In genomic region chr20:6122873-6123649, GRCh38 we compare ENCODE assay signal across 8 cellular contexts. TPM values are rescaled to one million over a fixed set of nuclear protein-coding genes. Genes with fewer than 3 reads are reported as not detected.
DNase-seq lines count a peak whose midpoint lies in the region; ATAC-seq and TF ChIP-seq lines count a peak whose summit lies in the region.

A gene with protein sequence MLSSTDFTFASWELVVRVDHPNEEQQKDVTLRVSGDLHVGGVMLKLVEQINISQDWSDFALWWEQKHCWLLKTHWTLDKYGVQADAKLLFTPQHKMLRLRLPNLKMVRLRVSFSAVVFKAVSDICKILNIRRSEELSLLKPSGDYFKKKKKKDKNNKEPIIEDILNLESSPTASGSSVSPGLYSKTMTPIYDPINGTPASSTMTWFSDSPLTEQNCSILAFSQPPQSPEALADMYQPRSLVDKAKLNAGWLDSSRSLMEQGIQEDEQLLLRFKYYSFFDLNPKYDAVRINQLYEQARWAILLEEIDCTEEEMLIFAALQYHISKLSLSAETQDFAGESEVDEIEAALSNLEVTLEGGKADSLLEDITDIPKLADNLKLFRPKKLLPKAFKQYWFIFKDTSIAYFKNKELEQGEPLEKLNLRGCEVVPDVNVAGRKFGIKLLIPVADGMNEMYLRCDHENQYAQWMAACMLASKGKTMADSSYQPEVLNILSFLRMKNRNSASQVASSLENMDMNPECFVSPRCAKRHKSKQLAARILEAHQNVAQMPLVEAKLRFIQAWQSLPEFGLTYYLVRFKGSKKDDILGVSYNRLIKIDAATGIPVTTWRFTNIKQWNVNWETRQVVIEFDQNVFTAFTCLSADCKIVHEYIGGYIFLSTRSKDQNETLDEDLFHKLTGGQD (minus strand): TSS chr20:6123030. CDS start chr20:6119554, 3,476 bp downstream.

- H3K4me3 Mint-ChIP-seq in WTC11 = peak within 1 kb of the TSS; percentile 74

- H3K4me1 Mint-ChIP-seq in WTC11 = peaks cover 45% of the 10 kb centered on the region

- H3K9me3 Mint-ChIP-seq in WTC11 = peaks cover 1% of the 10 kb centered on the region; the same call in 1 of the 2 replicates

- peak; percentile 77 for DNase-seq in DMS53 treated with DMSO at 0.1 percent for 48 hours (lab: John Stamatoyannopoulos, UW; ENCODE audit: unreplicated experiment)
- peak; percentile 73 for DNase-seq in GOT3 (lab: John Stamatoyannopoulos, UW)
- peak; percentile 24 for DNase-seq in NCI-H128 (lab: John Stamatoyannopoulos, UW; ENCODE audit: unreplicated experiment)
- peak; percentile 71 for DNase-seq in WTC11 (ENCODE audit: low spot score)

- no peaks in the 10 kb centered on the region for H3K27me3 ChIP-seq in esophagus (ENCODE audit: control insufficient read depth in 1 of 2, insufficient read depth in 2 of 2, low read length in 2 of 2)
- peaks cover 0 to 11% of the 10 kb centered on the region in 2 donors for H3K27me3 ChIP-seq in muscle layer of colon (ENCODE audit: control insufficient read depth in 1 of 2, insufficient read depth in 2 of 2, low read length in 2 of 2)
- H3K27me3 ChIP-seq in thymus (ENCODE audit: control insufficient read depth, insufficient read depth) = peaks cover 21% of the 10 kb centered on the region

- no peak for TF ChIP-seq CTCF in WTC11 (IDR thresholded peaks at IDR 0.05)

- H3K9me3 ChIP-seq in esophagus (ENCODE audit: control insufficient read depth in 2 of 2, insufficient read depth in 1 of 2, low read depth in 1 of 2, low read length in 1 of 2) (no peaks in the 10 kb centered on the region), muscle layer of colon (ENCODE audit: low read length) (no peaks in the 10 kb centered on the region), thymus (ENCODE audit: control insufficient read depth) (no peaks in the 10 kb centered on the region)

- H3K36me3 ChIP-seq in esophagus (ENCODE audit: control insufficient read depth in 2 of 2, insufficient read depth in 2 of 2, low read length in 1 of 2) (peaks cover 0 to 3% of the 10 kb centered on the region in 2 donors), muscle layer of colon (ENCODE audit: insufficient read depth, low read length) (no peaks in the 10 kb centered on the region), thymus (ENCODE audit: control insufficient read depth, insufficient read depth) (no peaks in the 10 kb centered on the region)

- ATAC-seq in WTC11 (peak; percentile 76), GM19328 (IDR thresholded peaks at IDR 0.05; ENCODE audit: unreplicated experiment) (no peak)

- H3K27ac Mint-ChIP-seq in WTC11 = peak within 1 kb of the TSS; percentile 95

- H3K27ac ChIP-seq in esophagus (ENCODE audit: low read depth in 2 of 2, low read length in 1 of 2) = peak within 1 kb of the TSS; percentile 94 to 95
- H3K27ac ChIP-seq in muscle layer of colon (ENCODE audit: low read depth, low read length) = no peak within 1 kb of the TSS
- H3K27ac ChIP-seq in thymus (ENCODE audit: low read depth) = peak within 1 kb of the TSS; percentile 69

- peak within 1 kb of the TSS; percentile 62 to 78 for H3K4me3 ChIP-seq in esophagus (ENCODE audit: low read depth in 1 of 2, low read length in 2 of 2)
- peak within 1 kb of the TSS; percentile 51 to 67 for H3K4me3 ChIP-seq in muscle layer of colon (ENCODE audit: low read depth in 1 of 2, low read length in 2 of 2)
- peak within 1 kb of the TSS; percentile 25 for H3K4me3 ChIP-seq in thymus (ENCODE audit: low read length)

- WGBS in esophagus, 2 donors = 4% methylated on average over 47 to 55 of the region's 55 CpGs
- 7% methylated on average over 55 of the region's 55 CpGs for WGBS in thymus

- CTCF ChIA-PET in WTC11 (lab: Charles Lee) = no interaction called here

- POLR2A ChIA-PET in WTC11 (lab: Charles Lee) = no interaction called here

- H3K9ac ChIP-seq in muscle layer of colon (ENCODE audit: low read length) = no peak within 1 kb of the TSS

- H3K4me1 ChIP-seq in esophagus (ENCODE audit: control insufficient read depth in 2 of 2, insufficient read depth in 2 of 2, low read length in 1 of 2) (peaks cover 0 to 3% of the 10 kb centered on the region in 2 donors), muscle layer of colon (ENCODE audit: insufficient read depth, low read length) (peaks cover 4% of the 10 kb centered on the region), thymus (ENCODE audit: control insufficient read depth, insufficient read depth, low read length) (no peaks in the 10 kb centered on the region)

- H3K27me3 Mint-ChIP-seq in WTC11 (ENCODE audit: low read depth) = peaks cover 10% of the 10 kb centered on the region

- peaks cover 14% of the 10 kb centered on the region for H3K36me3 Mint-ChIP-seq in WTC11

TF ChIP-seq in WTC11, 78 proteins besides CTCF, POLR2A, EP300 and RAD21 (continues in another document):
- TF ChIP-seq, protein P1, sequence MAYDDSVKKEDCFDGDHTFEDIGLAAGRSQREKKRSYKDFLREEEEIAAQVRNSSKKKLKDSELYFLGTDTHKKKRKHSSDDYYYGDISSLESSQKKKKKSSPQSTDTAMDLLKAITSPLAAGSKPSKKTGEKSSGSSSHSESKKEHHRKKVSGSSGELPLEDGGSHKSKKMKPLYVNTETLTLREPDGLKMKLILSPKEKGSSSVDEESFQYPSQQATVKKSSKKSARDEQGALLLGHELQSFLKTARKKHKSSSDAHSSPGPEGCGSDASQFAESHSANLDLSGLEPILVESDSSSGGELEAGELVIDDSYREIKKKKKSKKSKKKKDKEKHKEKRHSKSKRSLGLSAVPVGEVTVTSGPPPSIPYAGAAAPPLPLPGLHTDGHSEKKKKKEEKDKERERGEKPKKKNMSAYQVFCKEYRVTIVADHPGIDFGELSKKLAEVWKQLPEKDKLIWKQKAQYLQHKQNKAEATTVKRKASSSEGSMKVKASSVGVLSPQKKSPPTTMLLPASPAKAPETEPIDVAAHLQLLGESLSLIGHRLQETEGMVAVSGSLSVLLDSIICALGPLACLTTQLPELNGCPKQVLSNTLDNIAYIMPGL (CRISPR knock-in tag; IDR thresholded peaks at IDR 0.05) = peak; percentile 70; the same call in 1 of the 2 replicates
- TF ChIP-seq FOXJ3 (CRISPR knock-in tag; IDR thresholded peaks at IDR 0.05; ENCODE audit: borderline replicate concordance) (no peak), NR1H2 (CRISPR knock-in tag; IDR thresholded peaks at IDR 0.05) (no peak), NFE2L1 (CRISPR knock-in tag; IDR thresholded peaks at IDR 0.05) (0 out of 2 replicates have a peak, but pooled peaks have one; percentile 35), SOX15 (CRISPR knock-in tag; IDR thresholded peaks at IDR 0.05) (no peak), ZSCAN18 (CRISPR knock-in tag; IDR thresholded peaks at IDR 0.05) (no peak), NFYB (CRISPR knock-in tag; conservative IDR thresholded peaks at IDR 0.05; ENCODE audit: low read depth) (no peak), GRHL2 (CRISPR knock-in tag; IDR thresholded peaks at IDR 0.05; ENCODE audit: insufficient replicate concordance, severe bottlenecking) (no peak), KAT7 (CRISPR knock-in tag; IDR thresholded peaks at IDR 0.05; ENCODE audit: borderline replicate concordance) (no peak), JAZF1 (CRISPR knock-in tag; IDR thresholded peaks at IDR 0.05) (no peak), SMAD3 (CRISPR knock-in tag; IDR thresholded peaks at IDR 0.05; ENCODE audit: borderline replicate concordance) (no peak), ZNF317 (CRISPR knock-in tag; IDR thresholded peaks at IDR 0.05; ENCODE audit: borderline replicate concordance, low read depth) (no peak; the same call in 1 of the 2 replicates)
- TF ChIP-seq, protein P2, sequence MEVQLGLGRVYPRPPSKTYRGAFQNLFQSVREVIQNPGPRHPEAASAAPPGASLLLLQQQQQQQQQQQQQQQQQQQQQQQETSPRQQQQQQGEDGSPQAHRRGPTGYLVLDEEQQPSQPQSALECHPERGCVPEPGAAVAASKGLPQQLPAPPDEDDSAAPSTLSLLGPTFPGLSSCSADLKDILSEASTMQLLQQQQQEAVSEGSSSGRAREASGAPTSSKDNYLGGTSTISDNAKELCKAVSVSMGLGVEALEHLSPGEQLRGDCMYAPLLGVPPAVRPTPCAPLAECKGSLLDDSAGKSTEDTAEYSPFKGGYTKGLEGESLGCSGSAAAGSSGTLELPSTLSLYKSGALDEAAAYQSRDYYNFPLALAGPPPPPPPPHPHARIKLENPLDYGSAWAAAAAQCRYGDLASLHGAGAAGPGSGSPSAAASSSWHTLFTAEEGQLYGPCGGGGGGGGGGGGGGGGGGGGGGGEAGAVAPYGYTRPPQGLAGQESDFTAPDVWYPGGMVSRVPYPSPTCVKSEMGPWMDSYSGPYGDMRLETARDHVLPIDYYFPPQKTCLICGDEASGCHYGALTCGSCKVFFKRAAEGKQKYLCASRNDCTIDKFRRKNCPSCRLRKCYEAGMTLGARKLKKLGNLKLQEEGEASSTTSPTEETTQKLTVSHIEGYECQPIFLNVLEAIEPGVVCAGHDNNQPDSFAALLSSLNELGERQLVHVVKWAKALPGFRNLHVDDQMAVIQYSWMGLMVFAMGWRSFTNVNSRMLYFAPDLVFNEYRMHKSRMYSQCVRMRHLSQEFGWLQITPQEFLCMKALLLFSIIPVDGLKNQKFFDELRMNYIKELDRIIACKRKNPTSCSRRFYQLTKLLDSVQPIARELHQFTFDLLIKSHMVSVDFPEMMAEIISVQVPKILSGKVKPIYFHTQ (CRISPR knock-in tag; IDR thresholded peaks at IDR 0.05) = no peak
- TF ChIP-seq, protein P3, sequence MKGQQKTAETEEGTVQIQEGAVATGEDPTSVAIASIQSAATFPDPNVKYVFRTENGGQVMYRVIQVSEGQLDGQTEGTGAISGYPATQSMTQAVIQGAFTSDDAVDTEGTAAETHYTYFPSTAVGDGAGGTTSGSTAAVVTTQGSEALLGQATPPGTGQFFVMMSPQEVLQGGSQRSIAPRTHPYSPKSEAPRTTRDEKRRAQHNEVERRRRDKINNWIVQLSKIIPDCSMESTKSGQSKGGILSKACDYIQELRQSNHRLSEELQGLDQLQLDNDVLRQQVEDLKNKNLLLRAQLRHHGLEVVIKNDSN (CRISPR knock-in tag; IDR thresholded peaks at IDR 0.05) = no peak

RNA-seq across cellular contexts. Expression of the gene that starts here (rescaled TPM):
- 16.8 to 23.0 TPM (median 17.6 TPM) in 3 replicates for total RNA-seq in WTC11 (2021)
- polyA plus RNA-seq in esophagus (10 to 100 TPM; 10.9 to 14.0 TPM), thymus (5.8 TPM)

Comparison
In these comparisons a context has a peak if more than half of its experiments do, and no peak if none do; other contexts are left out.
1. DNase-seq: peak in every context shown above with its lines; median percentile 77 in DMS53 treated with DMSO at 0.1 percent for 48 hours; 73 in GOT3; 71 in WTC11; 24 in NCI-H128.